Comparison of ENCODE assay signal across 8 cellular contexts in genomic region chr1:212035835-212036605, GRCh38. TPM values are rescaled to one million over a fixed set of nuclear protein-coding genes. Genes with fewer than 3 reads are reported as not detected.
DNase-seq lines count a peak whose midpoint lies in the region; ATAC-seq and TF ChIP-seq lines count a peak whose summit lies in the region.

No MANE protein-coding gene starts in this region.

- TF ChIP-seq POLR2A in stomach (IDR thresholded peaks at IDR 0.05) = no peak

- peaks cover 55% of the 10 kb centered on the region for H3K4me1 ChIP-seq in ACC112 (ENCODE audit: control insufficient read depth, insufficient read depth, low read length, unreplicated experiment)
- no peaks in the 10 kb centered on the region for H3K4me1 ChIP-seq in iPS DF 6.9 (ENCODE audit: control insufficient read depth, insufficient read depth, low read length)
- peaks cover 12 to 52% (median 23%) of the 10 kb centered on the region in 4 donors for H3K4me1 ChIP-seq in stomach

- peaks cover 48% of the 10 kb centered on the region for H3K4me1 Mint-ChIP-seq in T-helper 17 cell

- DNase-seq in T-helper 17 cell (no peak), iPS DF 6.9 (ENCODE audit: low read depth, low spot score) (no peak), stomach (no peak), posterior vena cava (ENCODE audit: low spot score) (no peak), HPDE6-E6E7 (ENCODE audit: extremely low spot score) (no peak)

- H3K36me3 ChIP-seq in ACC112 (ENCODE audit: insufficient read depth, low read length) (0 out of 2 replicates have a peak, but pooled peaks cover 6% of the 10 kb centered on the region), iPS DF 6.9 (ENCODE audit: control insufficient read depth, insufficient read depth, low read length) (no peaks in the 10 kb centered on the region), stomach (no peaks in the 10 kb centered on the region)

- no peak for TF ChIP-seq CTCF in stomach (IDR thresholded peaks at IDR 0.05)

- TF ChIP-seq EP300 in stomach (IDR thresholded peaks at IDR 0.05) = no peak

- no peaks in the 10 kb centered on the region for H3K9me3 ChIP-seq in T-helper 17 cell (ENCODE audit: control insufficient read depth, low read length, poor library complexity, severe bottlenecking)
- H3K9me3 ChIP-seq in iPS DF 6.9 (ENCODE audit: control insufficient read depth, insufficient read depth, low read length) = no peaks in the 10 kb centered on the region
- no peaks in the 10 kb centered on the region for H3K9me3 ChIP-seq in stomach

- H3K4me3 Mint-ChIP-seq in T-helper 17 cell = peak overlapping the region; percentile 96

- peaks cover 80% of the 10 kb centered on the region for H3K79me2 ChIP-seq in ACC112 (ENCODE audit: control insufficient read depth, insufficient read depth, low read length, unreplicated experiment)

- ATAC-seq in GM18519 (IDR thresholded peaks at IDR 0.05; ENCODE audit: low FRiP score, unreplicated experiment) (peak; percentile 3), HG03039 (IDR thresholded peaks at IDR 0.05; ENCODE audit: unreplicated experiment) (peak; percentile 6), T-helper 17 cell (no peak)

- H3K27ac ChIP-seq in ACC112 (ENCODE audit: low read depth, low read length) (peak overlapping the region; percentile 84), iPS DF 6.9 (ENCODE audit: low read length) (no peak overlapping the region), stomach (peak overlapping the region; percentile 32 to 91 (median 88))

- peak overlapping the region; percentile 87 for H2AFZ ChIP-seq in ACC112 (ENCODE audit: low read length, unreplicated experiment)

- peak overlapping the region; percentile 95 for H3K4me3 ChIP-seq in ACC112 (ENCODE audit: low read depth, low read length)
- H3K4me3 ChIP-seq in iPS DF 6.9 (ENCODE audit: low read length) = peak overlapping the region; percentile 96
- peak overlapping the region; percentile 59 to 69 (median 62) for H3K4me3 ChIP-seq in stomach

- no CpG with 5 or more reads among the region's 32 CpGs for WGBS in iPS DF 6.9 (ENCODE audit: insufficient coverage, insufficient read length)
- 0 to 2% (median 1%) methylated on average over 19 to 32 of the region's 32 CpGs for WGBS in stomach, 5 donors

- peak overlapping the region; percentile 98 for H3K27ac Mint-ChIP-seq in T-helper 17 cell

- H3K27me3 ChIP-seq in ACC112 (ENCODE audit: insufficient read depth, low read length) (no peaks in the 10 kb centered on the region), iPS DF 6.9 (ENCODE audit: control insufficient read depth, insufficient read depth, low read length) (no peaks in the 10 kb centered on the region), stomach (no peaks in the 10 kb centered on the region)

- intact Hi-C loops in stomach (cut with DNase I; ENCODE audit: low total_unique reads) (no loop called here), posterior vena cava (cut with DNase I) (loop anchor here in 1 of 2 donors (5.0 kb wide), 1 partner anchor 1684 kb away; no protein-coding TSS in a partner anchor)

- H3K27me3 Mint-ChIP-seq in T-helper 17 cell = no peaks in the 10 kb centered on the region

- peaks cover 5% of the 10 kb centered on the region for H3K36me3 Mint-ChIP-seq in T-helper 17 cell (ENCODE audit: low read depth)

RNA-seq across cellular contexts. Expression of gene DTL, which starts 0.5 kb away (rescaled TPM):
- 1 to 10 TPM in 1 of 2 donors, under 1 TPM in 1; 0.72 to 1.7 TPM for total RNA-seq in T-helper 17 cell
- total RNA-seq in stomach = 1 to 10 TPM in 2 of 5 donors, under 1 TPM in 1, not detected in 2; 0.58 to 7.5 (median 1.6) TPM
- polyA plus RNA-seq in stomach = 1 to 10 TPM; 1.3 to 4.7 (median 1.4) TPM
- 1 to 10 TPM in 1 of 2 donors, under 1 TPM in 1; 0.74 to 1.2 TPM for total RNA-seq in posterior vena cava

RNA-seq across cellular contexts. Expression of gene INTS7, which starts 0.7 kb away (rescaled TPM):
- total RNA-seq in T-helper 17 cell (1 to 10 TPM; 9.2 to 9.5 TPM), stomach (100 to 1,000 TPM in 1 of 5 donors, 10 to 100 TPM in 3, 1 to 10 TPM in 1; 1.2 to 156 (median 18.2) TPM), posterior vena cava (1 to 10 TPM; 8.9 to 9.6 TPM)
- polyA plus RNA-seq in stomach = 1 to 10 TPM; 3.7 to 5.8 (median 4.6) TPM
